20 cellular contexts compared by ENCODE assay signal in the genomic region with DNA sequence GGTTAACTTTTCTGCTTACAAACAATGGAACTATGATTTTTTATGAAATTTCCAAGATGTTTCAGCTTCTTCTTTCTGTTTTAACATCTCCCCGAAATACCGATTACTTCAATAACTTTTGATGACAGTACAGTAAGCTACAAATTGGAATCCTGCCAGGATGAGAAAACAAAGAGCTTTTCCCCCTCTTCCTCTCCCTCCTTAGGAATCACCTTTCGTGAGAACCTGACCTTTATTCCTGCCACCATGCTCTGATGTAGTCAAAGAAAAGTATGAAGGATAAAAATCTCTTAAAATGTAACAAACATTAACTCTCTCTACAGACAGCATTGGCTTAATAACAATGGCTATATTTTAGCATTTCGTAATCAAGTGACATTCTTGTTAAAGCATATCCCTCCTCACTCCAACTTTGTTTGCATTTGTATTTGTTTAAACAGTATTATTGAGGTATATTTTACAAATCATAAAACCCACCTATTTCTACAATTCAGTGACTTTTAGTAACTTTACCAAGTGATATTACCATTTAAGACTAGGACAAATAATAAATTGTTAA.
DNase-seq lines count a peak whose midpoint lies in the region; ATAC-seq, FAIRE-seq and TF ChIP-seq lines count a peak whose summit lies in the region.
"Had no signal": no experiment of that assay in that cellular context is flagged by ENCODE, and none has a peak within 500 bp of the region (broad histone marks: within the 10 kb centered on the region; RNA-seq: fewer than 3 reads in every experiment).

No MANE protein-coding gene starts in this region.

- H3K9me3 ChIP-seq in breast epithelium (no peaks in the 10 kb centered on the region), K562 (replicated peaks; ENCODE audit: control insufficient read depth, insufficient read depth, low read depth, low read length) (no peaks in the 10 kb centered on the region)
- H3K9me3 ChIP-seq: sigmoid colon, uterus had no signal

- no peak overlapping the region for H3K4me2 ChIP-seq in K562 (ENCODE audit: insufficient read depth, low read length)

- no peaks in the 10 kb centered on the region for H3K27me3 ChIP-seq in breast epithelium
- H3K27me3 ChIP-seq in K562 (ENCODE audit: control insufficient read depth in 2 of 2, insufficient read depth in 2 of 2, low read length in 2 of 2) = no peaks in the 10 kb centered on the region
- H3K27me3 ChIP-seq: sigmoid colon, uterus had no signal

- H3K9me1 ChIP-seq in K562 (ENCODE audit: control insufficient read depth, insufficient read depth, low read length) = no peaks in the 10 kb centered on the region

- H3K4me1 ChIP-seq in breast epithelium (no peaks in the 10 kb centered on the region), K562 (replicated peaks in 1 of 2; ENCODE audit: control insufficient read depth in 2 of 2, insufficient read depth in 2 of 2, low read length in 2 of 2) (no peaks in the 10 kb centered on the region)
- H3K4me1 ChIP-seq: sigmoid colon, uterus had no signal

- FAIRE-seq in K562 (lab: Jason Lieb, UNC) = no peak

- no peak overlapping the region for H3K27ac ChIP-seq in breast epithelium
- H3K27ac ChIP-seq in K562 (ENCODE audit: extremely low read depth, low read depth, low read length) = no peak overlapping the region
- H3K27ac ChIP-seq: sigmoid colon, uterus had no signal

- H3K27me3 Mint-ChIP-seq in MCF 10A (ENCODE audit: insufficient read depth, unreplicated experiment) = no peaks in the 10 kb centered on the region
- H3K27me3 Mint-ChIP-seq: activated naive CD4-positive, alpha-beta T cell treated with anti-CD3 and anti-CD28 coated beads, Interleukin-2, amount 50 U/mL, for 24 hours; IgD-negative memory B cell had no signal

- CTCF ChIA-PET in MCF 10A (lab: Yijun Ruan, JAX) (interaction anchor here (0.7 kb wide), 1 partner anchor 1394 kb away, joined by 3 read pairs; no protein-coding TSS in a partner anchor), K562 (lab: Yijun Ruan, JAX; ENCODE audit: low intra/inter-chr PET ratio) (no interaction called here)

- BruUV-seq in MCF 10A (replicated peaks; lab: Mats Ljungman, UMichigan) (no TSS peak), K562 (replicated peaks; lab: Mats Ljungman, UMichigan) (no TSS peak)

- DNase-seq in MCF 10A (ENCODE audit: unreplicated experiment) = peak; percentile 30
- DNase-seq in breast epithelium (ENCODE audit: low spot score in 2 of 2) = no peak
- DNase-seq in K562 (ENCODE audit: extremely low read depth in 1 of 4, low spot score in 3 of 4) = no peak
- DNase-seq in fibroblast of villous mesenchyme (ENCODE audit: low read depth) = peak; percentile 22
- no peak for DNase-seq in left cardiac atrium
- no peak for DNase-seq in NCI-H1436 (lab: John Stamatoyannopoulos, UW)
- DNase-seq in iPS-NIHi11 (ENCODE audit: low spot score) = no peak
- DNase-seq: ACHN; activated CD4-positive, CD25-positive, alpha-beta regulatory T cell treated with anti-CD3 and anti-CD28 coated beads, Interleukin-2, amount 50 U/mL, for 72 hours; activated T-cell treated with anti-CD3 and anti-CD28 coated beads, Interleukin-2, amount 50 U/mL, for 48 hours; C1 segment of cervical spinal cord; Calu3; endodermal cell; NCI-H187 treated with DMSO at 0.1 percent for 48 hours; sigmoid colon; SW 1271; uterus had no signal

- POLR2A ChIA-PET in MCF 10A (lab: Yijun Ruan, JAX) = interaction anchor here (0.7 to 0.9 kb wide), 3 partner anchors 8 to 15 kb away, joined by 3 to 7 read pairs (median 3); no protein-coding TSS in a partner anchor
- POLR2A ChIA-PET in K562 (lab: Yijun Ruan, JAX) = no interaction called here

- no peaks in the 10 kb centered on the region for H4K20me1 ChIP-seq in K562 (replicated peaks; ENCODE audit: control insufficient read depth, insufficient read depth, low read length)

- H3K36me3 ChIP-seq in breast epithelium (no peaks in the 10 kb centered on the region), K562 (ENCODE audit: control insufficient read depth, insufficient read depth, low read length) (no peaks in the 10 kb centered on the region)
- H3K36me3 ChIP-seq: uterus had no signal

- H2AFZ ChIP-seq in K562 (ENCODE audit: low read depth, low read length) = no peak overlapping the region

- TF ChIP-seq CTCF in MCF 10A (IDR thresholded peaks at IDR 0.05; ENCODE audit: unreplicated experiment) = no peak
- no peak for TF ChIP-seq CTCF in breast epithelium (IDR thresholded peaks at IDR 0.05)
- TF ChIP-seq CTCF in K562 (IDR thresholded peaks at IDR 0.05 in 2 of 3, conservative IDR thresholded peaks at IDR 0.05 in 1 of 3; ENCODE audit: insufficient read depth in 2 of 3, low read depth in 1 of 3, low read length in 3 of 3) = no peak
- no peak for TF ChIP-seq CTCF in fibroblast of villous mesenchyme (IDR thresholded peaks at IDR 0.05; ENCODE audit: insufficient read depth, low read depth, low read length)

- H3K27ac Mint-ChIP-seq in MCF 10A (ENCODE audit: low read depth, unreplicated experiment) = no peak overlapping the region
- H3K27ac Mint-ChIP-seq: activated naive CD4-positive, alpha-beta T cell treated with anti-CD3 and anti-CD28 coated beads, Interleukin-2, amount 50 U/mL, for 24 hours; endodermal cell; IgD-negative memory B cell had no signal

- no peak for TF ChIP-seq EP300 in K562 (IDR thresholded peaks at IDR 0.05; ENCODE audit: low read length)

- intact Hi-C loops in MCF 10A (cut with micrococcal nuclease) (no loop called here), breast epithelium (cut with DNase I; ENCODE audit: low total_unique reads) (no loop called here), K562 (cut with micrococcal nuclease) (no loop called here), left cardiac atrium (cut with DNase I) (no loop called here)

- H3K36me3 Mint-ChIP-seq in MCF 10A (ENCODE audit: insufficient read depth, unreplicated experiment) = peaks cover 6% of the 10 kb centered on the region
- H3K36me3 Mint-ChIP-seq: activated naive CD4-positive, alpha-beta T cell treated with anti-CD3 and anti-CD28 coated beads, Interleukin-2, amount 50 U/mL, for 24 hours; IgD-negative memory B cell had no signal

- H3K4me1 Mint-ChIP-seq in MCF 10A (ENCODE audit: insufficient read depth, unreplicated experiment) = peaks cover 5% of the 10 kb centered on the region
- H3K4me1 Mint-ChIP-seq: activated naive CD4-positive, alpha-beta T cell treated with anti-CD3 and anti-CD28 coated beads, Interleukin-2, amount 50 U/mL, for 24 hours had no signal

- TF ChIP-seq POLR2A in breast epithelium (IDR thresholded peaks at IDR 0.05) (no peak), K562 (conservative IDR thresholded peaks at IDR 0.05) (no peak)

- no peak overlapping the region for H3K4me3 Mint-ChIP-seq in MCF 10A (ENCODE audit: unreplicated experiment)
- H3K4me3 Mint-ChIP-seq: activated naive CD4-positive, alpha-beta T cell treated with anti-CD3 and anti-CD28 coated beads, Interleukin-2, amount 50 U/mL, for 24 hours; endodermal cell; IgD-negative memory B cell had no signal

- no peaks in the 10 kb centered on the region for H3K79me2 ChIP-seq in K562 (ENCODE audit: control insufficient read depth, insufficient read depth, low read length)

- ATAC-seq in K562 (no peak), left cardiac atrium (no peak), GM18511 (IDR thresholded peaks at IDR 0.05; ENCODE audit: unreplicated experiment) (no peak)

- H3K9me3 Mint-ChIP-seq in MCF 10A (ENCODE audit: unreplicated experiment) = no peaks in the 10 kb centered on the region
- H3K9me3 Mint-ChIP-seq: activated naive CD4-positive, alpha-beta T cell treated with anti-CD3 and anti-CD28 coated beads, Interleukin-2, amount 50 U/mL, for 24 hours; endodermal cell; IgD-negative memory B cell had no signal

- 74% methylated on average over 4 of the region's 4 CpGs for WGBS in K562 (ENCODE audit: insufficient coverage, low coverage, missing lambda C conversion rate)

- no peak overlapping the region for H3K9ac ChIP-seq in K562 (ENCODE audit: insufficient read depth in 1 of 2, low read depth in 2 of 2, low read length in 2 of 2)

- no peak overlapping the region for H3K4me3 ChIP-seq in breast epithelium
- no peak overlapping the region for H3K4me3 ChIP-seq in K562
- no peak overlapping the region for H3K4me3 ChIP-seq in fibroblast of villous mesenchyme (ENCODE audit: low read depth, low read length)
- H3K4me3 ChIP-seq: sigmoid colon, uterus had no signal

- in situ Hi-C loops in K562 (cut with MboI) = no loop called here

- no peak for TF ChIP-seq RAD21 in K562 (CRISPR knock-in tag; conservative IDR thresholded peaks at IDR 0.05 in 1 of 2, IDR thresholded peaks at IDR 0.05 in 1 of 2)

TF ChIP-seq in K562, 482 proteins besides CTCF, POLR2A, EP300 and RAD21:
- TF ChIP-seq NFIC (IDR thresholded peaks at IDR 0.05) = peak; percentile 62
- TF ChIP-seq CEBPB (tag; IDR thresholded peaks at IDR 0.05) = peak; percentile 62; the same call in 1 of the 2 replicates
- TF ChIP-seq GABPB2 (CRISPR knock-in tag; conservative IDR thresholded peaks at IDR 0.05) = no peak

Comparison
In these comparisons a context has a peak if more than half of its experiments do, and no peak if none do; other contexts are left out.
1. DNase-seq: peak in MCF 10A (single experiment) and fibroblast of villous mesenchyme (single experiment); none in breast epithelium (0 of 2), K562 (0 of 4), left cardiac atrium (single experiment), NCI-H1436 (single experiment) and iPS-NIHi11 (single experiment).